Comparison of ENCODE assay signal across 27 cellular contexts in genomic region chr13:109630281-109630680, GRCh38.
"Had no signal": no experiment of that assay in that cellular context is flagged by ENCODE, and none has a peak within 500 bp of the region (broad histone marks: within the 10 kb centered on the region; RNA-seq: fewer than 3 reads in every experiment).

No MANE protein-coding gene starts in this region.

- H3K27ac ChIP-seq: dorsolateral prefrontal cortex, esophagus muscularis mucosa, gastroesophageal sphincter, heart left ventricle, left lung, neural progenitor cell, prostate gland, right atrium auricular region, suprapubic skin, transverse colon, upper lobe of right lung, uterus had no signal

- DNase-seq: cortex of kidney; dorsolateral prefrontal cortex; effector CD4-positive, alpha-beta T cell; foreskin fibroblast; heart left ventricle; hippocampal formation; left cardiac atrium; left lung; mesendoderm; midbrain; naive thymus-derived CD4-positive, alpha-beta T cell; stimulated activated CD4-positive, alpha-beta T cell treated with anti-CD3 and anti-CD28 coated beads, Interleukin-12 subunit alpha, Interleukin-12 subunit beta, amount 100 ng/mL, for 4 hours; stimulated activated CD4-positive, alpha-beta T cell treated with anti-CD3 and anti-CD28 coated beads, Interleukin-1b, Interleukin-23, amount 100 ng/mL, for 48 hours; stimulated activated CD4-positive, alpha-beta T cell treated with anti-CD3 and anti-CD28 coated beads, Interleukin-4, amount 100 ng/mL, for 1 hour; stimulated activated CD8-positive, alpha-beta memory T cell treated with anti-CD3 and anti-CD28 coated beads, Interleukin-4, amount 100 ng/mL, for 48 hours; stimulated activated naive CD4-positive, alpha-beta T cell; stimulated activated naive CD8-positive, alpha-beta T cell treated with anti-CD3 and anti-CD28 coated beads, Interleukin-15, amount 100 ng/mL, for 72 hours; transverse colon; upper lobe of right lung; uterus had no signal

- ATAC-seq: gastroesophageal sphincter; heart left ventricle; left cardiac atrium; left lung; naive thymus-derived CD4-positive, alpha-beta T cell; sciatic nerve; stimulated activated naive CD8-positive, alpha-beta T cell treated with anti-CD3 and anti-CD28 coated beads, Interleukin-15, amount 100 ng/mL, for 72 hours; upper lobe of right lung had no signal
